Comparison of ENCODE assay signal across 1 cellular context in the genomic region with DNA sequence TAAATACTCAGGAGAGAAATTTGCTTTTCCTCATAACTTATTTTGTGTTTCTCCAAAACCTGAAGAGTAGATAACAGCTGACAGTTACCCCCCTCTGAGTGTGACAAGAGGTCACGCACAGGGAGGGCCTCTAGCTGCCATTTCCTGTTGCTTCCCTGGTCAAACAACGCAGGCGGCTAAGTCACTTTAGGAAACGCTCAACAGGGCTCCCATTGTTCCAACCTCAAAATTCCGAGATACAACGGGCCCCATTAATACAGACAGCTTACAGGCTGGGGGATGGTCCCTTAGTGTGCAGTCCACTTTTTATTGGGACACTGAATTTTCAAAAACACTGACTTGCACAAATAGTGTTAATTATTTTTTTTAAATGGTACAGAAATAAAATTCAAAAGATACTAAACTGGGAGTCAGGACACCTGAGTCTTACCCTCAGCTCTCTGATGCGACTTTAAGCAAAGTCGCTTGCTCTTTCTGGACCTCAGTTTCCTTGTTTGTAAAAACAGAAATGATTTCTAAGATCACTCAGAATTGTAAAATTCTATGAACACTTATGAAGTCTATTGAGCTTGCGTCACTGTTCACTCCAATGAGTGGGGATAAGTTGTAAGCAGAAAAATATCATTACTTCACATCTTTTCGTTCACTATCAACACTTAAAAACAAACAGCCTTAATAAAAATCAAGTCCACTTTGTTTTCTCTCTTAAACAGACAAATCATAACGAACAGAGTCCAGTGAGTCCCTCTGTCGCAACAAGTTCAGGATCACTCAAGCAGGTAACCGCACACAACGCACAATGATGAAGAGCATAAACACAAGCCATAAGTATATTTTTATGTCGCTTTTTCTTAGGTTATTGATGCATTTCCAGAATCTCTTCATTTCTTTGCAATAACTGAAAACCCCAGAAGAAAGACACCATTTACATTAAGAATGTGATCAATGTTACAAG.
TF ChIP-seq lines count a peak whose summit lies in the region.

No MANE protein-coding gene starts in this region.

TF ChIP-seq in endothelial cell of umbilical vein, 7 proteins besides CTCF, POLR2A, EP300 and RAD21:
- no peak for TF ChIP-seq FOS (IDR thresholded peaks at IDR 0.05; ENCODE audit: borderline replicate concordance, insufficient read depth, low read length)
- TF ChIP-seq GATA2 (IDR thresholded peaks at IDR 0.05; ENCODE audit: insufficient read depth, insufficient read length, low read depth, low read length): no peak
- no peak for TF ChIP-seq POLR2AphosphoS5 (IDR thresholded peaks at IDR 0.05; ENCODE audit: insufficient read depth, low read depth, low read length)
- TF ChIP-seq, protein P1, sequence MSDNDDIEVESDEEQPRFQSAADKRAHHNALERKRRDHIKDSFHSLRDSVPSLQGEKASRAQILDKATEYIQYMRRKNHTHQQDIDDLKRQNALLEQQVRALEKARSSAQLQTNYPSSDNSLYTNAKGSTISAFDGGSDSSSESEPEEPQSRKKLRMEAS (IDR thresholded peaks at IDR 0.05; ENCODE audit: insufficient read depth, insufficient read length): no peak
- TF ChIP-seq EZH2 (IDR thresholded peaks at IDR 0.05; ENCODE audit: borderline replicate concordance, low read depth, low read length, severe bottlenecking): no peak
- TF ChIP-seq MYC (IDR thresholded peaks at IDR 0.05; ENCODE audit: low read depth, low read length): no peak
- no peak for TF ChIP-seq JUN (IDR thresholded peaks at IDR 0.05; ENCODE audit: borderline replicate concordance, insufficient read depth, insufficient read length, low read depth)
